In genomic region chr2:133574186-133574585, GRCh38 we compare ENCODE assay signal across 29 cellular contexts. TPM values are rescaled to one million over a fixed set of nuclear protein-coding genes. Genes with fewer than 3 reads are reported as not detected.
"Had no signal": no experiment of that assay in that cellular context is flagged by ENCODE, and none has a peak within 500 bp of the region (broad histone marks: within the 10 kb centered on the region; RNA-seq: fewer than 3 reads in every experiment).

No MANE protein-coding gene starts in this region.

- H3K27me3 ChIP-seq: ascending aorta, body of pancreas, Peyer's patch, SJCRH30 had no signal

- H3K27me3 Mint-ChIP-seq: activated CD4-positive, alpha-beta memory T cell treated with anti-CD3 and anti-CD28 coated beads for 36 hours had no signal

- H3K36me3 Mint-ChIP-seq: activated CD4-positive, alpha-beta memory T cell treated with anti-CD3 and anti-CD28 coated beads for 36 hours; activated naive CD4-positive, alpha-beta T cell treated with anti-CD3 and anti-CD28 coated beads, Interleukin-2, amount 50 U/mL, for 72 hours had no signal

- H3K36me3 ChIP-seq: ascending aorta, Peyer's patch, SJCRH30 had no signal

- H3K4me3 ChIP-seq: ascending aorta, body of pancreas, Peyer's patch, SJCRH30 had no signal

- H3K4me1 Mint-ChIP-seq: activated B cell treated with CpG ODN at 0.5 μM for 24 hours; activated CD4-positive, alpha-beta T cell treated with anti-CD3 and anti-CD28 coated beads, Interleukin-2, amount 10 ng/mL, durations not matched to agents 7 days and 5 days; activated naive CD8-positive, alpha-beta T cell treated with anti-CD3 and anti-CD28 coated beads, Interleukin-2, amount 50 U/mL, for 24 hours; central memory CD8-positive, alpha-beta T cell had no signal

- H3K27ac ChIP-seq: ascending aorta, body of pancreas, Peyer's patch, RWPE1, SJCRH30 had no signal

- ATAC-seq: activated naive CD4-positive, alpha-beta T cell treated with anti-CD3 and anti-CD28 coated beads, Interleukin-2, amount 50 U/mL, for 72 hours; activated naive CD8-positive, alpha-beta T cell treated with anti-CD3 and anti-CD28 coated beads, Interleukin-2, amount 50 U/mL, for 24 hours; activated T-cell treated with anti-CD3 and anti-CD28 coated beads, Interleukin-2, amount 50 U/mL, for 4 hours had no signal

- H3K4me3 Mint-ChIP-seq: activated B cell treated with CpG ODN at 0.5 μM for 24 hours; activated CD4-positive, alpha-beta memory T cell treated with anti-CD3 and anti-CD28 coated beads for 36 hours; activated CD4-positive, alpha-beta T cell treated with anti-CD3 and anti-CD28 coated beads, Interleukin-2, amount 10 ng/mL, durations not matched to agents 7 days and 5 days; activated naive CD8-positive, alpha-beta T cell treated with anti-CD3 and anti-CD28 coated beads, Interleukin-2, amount 50 U/mL, for 24 hours; activated T-cell treated with anti-CD3 and anti-CD28 coated beads, Interleukin-2, amount 50 U/mL, for 4 hours; central memory CD8-positive, alpha-beta T cell had no signal

- H3K27ac Mint-ChIP-seq: activated B cell treated with CpG ODN at 0.5 μM for 24 hours; activated CD4-positive, alpha-beta memory T cell treated with anti-CD3 and anti-CD28 coated beads for 36 hours; activated CD4-positive, alpha-beta T cell treated with anti-CD3 and anti-CD28 coated beads, Interleukin-2, amount 10 ng/mL, durations not matched to agents 7 days and 5 days; activated naive CD4-positive, alpha-beta T cell treated with anti-CD3 and anti-CD28 coated beads, Interleukin-2, amount 50 U/mL, for 72 hours; activated naive CD8-positive, alpha-beta T cell treated with anti-CD3 and anti-CD28 coated beads, Interleukin-2, amount 50 U/mL, for 24 hours had no signal

- DNase-seq: activated B cell treated with CpG ODN at 0.5 μM for 24 hours; activated CD4-positive, alpha-beta memory T cell treated with anti-CD3 and anti-CD28 coated beads for 36 hours; activated CD4-positive, alpha-beta T cell treated with anti-CD3 and anti-CD28 coated beads for 1 hour; activated CD4-positive, alpha-beta T cell treated with anti-CD3 and anti-CD28 coated beads, Interleukin-2, amount 10 ng/mL, durations not matched to agents 7 days and 5 days; activated CD8-positive, alpha-beta memory T cell treated with anti-CD3 and anti-CD28 coated beads for 24 hours; activated effector memory CD4-positive, alpha-beta T cell treated with anti-CD3 and anti-CD28 coated beads, Interleukin-2, amount 50 U/mL, for 16 hours; activated naive CD4-positive, alpha-beta T cell treated with Interleukin-2 at 50 U/mL for 16 hours; activated naive CD8-positive, alpha-beta T cell treated with anti-CD3 and anti-CD28 coated beads, Interleukin-2, amount 50 U/mL, for 24 hours; activated T-cell treated with anti-CD3 and anti-CD28 coated beads, Interleukin-2, amount 50 U/mL, for 4 hours; amniotic stem cell; KG1; NCI-H1048; NCI-H146; NCI-H187 treated with DMSO at 0.1 percent for 48 hours; NCI-H2081 treated with DMSO at 0.1 percent for 48 hours; NCI-H446; NCI-H748 treated with DMSO at 0.1 percent for 48 hours; NK-92 treated with Interleukin-12 subunit alpha and Interleukin-12 subunit beta, amount 100 ng/mL, for 24 hours; OCI-M1; Peyer's patch; Right ventricle myocardium superior; SJCRH30; T-helper 2 cell; T1000 had no signal

- H3K9me3 Mint-ChIP-seq: activated B cell treated with CpG ODN at 0.5 μM for 24 hours; activated CD4-positive, alpha-beta memory T cell treated with anti-CD3 and anti-CD28 coated beads for 36 hours; activated CD4-positive, alpha-beta T cell treated with anti-CD3 and anti-CD28 coated beads, Interleukin-2, amount 10 ng/mL, durations not matched to agents 7 days and 5 days; activated naive CD8-positive, alpha-beta T cell treated with anti-CD3 and anti-CD28 coated beads, Interleukin-2, amount 50 U/mL, for 24 hours; activated T-cell treated with anti-CD3 and anti-CD28 coated beads, Interleukin-2, amount 50 U/mL, for 4 hours had no signal

- H3K9me3 ChIP-seq: ascending aorta, body of pancreas, Peyer's patch, SJCRH30 had no signal

- H3K4me1 ChIP-seq: ascending aorta, body of pancreas, SJCRH30 had no signal

RNA-seq across cellular contexts. Expression of gene NCKAP5, which starts 5.9 kb away (rescaled TPM):
- total RNA-seq: activated B cell treated with CpG ODN at 0.5 μM for 24 hours; activated CD4-positive, alpha-beta memory T cell treated with anti-CD3 and anti-CD28 coated beads for 36 hours; activated CD4-positive, alpha-beta T cell treated with anti-CD3 and anti-CD28 coated beads, Interleukin-2, amount 10 ng/mL, durations not matched to agents 7 days and 5 days; activated naive CD4-positive, alpha-beta T cell treated with anti-CD3 and anti-CD28 coated beads, Interleukin-2, amount 50 U/mL, for 72 hours; SJCRH30 had no signal
